ENCODE assay signal across 8 cellular contexts in genomic region chr5:142109356-142110045, GRCh38. TPM values are rescaled to one million over a fixed set of nuclear protein-coding genes. Genes with fewer than 3 reads are reported as not detected.
A peak's percentile ranks its signal among the peaks of the same experiment; 100 is the strongest.
DNase-seq lines count a peak whose midpoint lies in the region; ATAC-seq and TF ChIP-seq lines count a peak whose summit lies in the region.

No MANE protein-coding gene starts in this region.

- H3F3A ChIP-seq in GM23338 (replicated peaks; ENCODE audit: low read depth) (peaks cover 13% of the 10 kb centered on the region), SK-N-SH (replicated peaks; ENCODE audit: insufficient read depth) (peaks cover 7% of the 10 kb centered on the region)

- POLR2A ChIA-PET in SK-N-SH (lab: Yijun Ruan, JAX): interaction anchor here (0.5 to 1.2 kb wide), 4 partner anchors 45 to 141 kb away, joined by 3 read pairs; partner anchors contain the start of gene RNF14

- H3K27ac ChIP-seq in C4-2B (peak overlapping the region; percentile 81), GM23338 (ENCODE audit: low read depth) (no peak overlapping the region), SK-N-SH (ENCODE audit: low read depth in 2 of 2, low read length in 1 of 2) (peak overlapping the region; percentile 85 to 93), mesodermal cell (ENCODE audit: low read depth, low read length, severe bottlenecking) (peak overlapping the region; percentile 78), upper lobe of right lung (peak overlapping the region; percentile 95)

- TF ChIP-seq EP300 in SK-N-SH (IDR thresholded peaks at IDR 0.05; ENCODE audit: borderline replicate concordance in 1 of 2, low read depth in 1 of 2, low read length in 1 of 2): no peak

- ATAC-seq in GM23338: no peak; the same call in 2 of the 3 replicates
- no peak for ATAC-seq in upper lobe of right lung
- ATAC-seq in HG02588 (IDR thresholded peaks at IDR 0.05; ENCODE audit: unreplicated experiment): no peak

- H3K4me3 ChIP-seq in GM23338 (peak overlapping the region; percentile 73), SK-N-SH (ENCODE audit: low read depth in 2 of 2, low read length in 1 of 2) (peak overlapping the region; percentile 90 to 98), mesodermal cell (ENCODE audit: extremely low read depth, insufficient read depth, low read length, poor library complexity, severe bottlenecking) (peak overlapping the region; percentile 83), upper lobe of right lung (peak overlapping the region; percentile 82)

- peak overlapping the region; percentile 91 for H3K4me2 ChIP-seq in GM23338
- peak overlapping the region; percentile 95 for H3K4me2 ChIP-seq in SK-N-SH

- no peak for TF ChIP-seq RAD21 in SK-N-SH (IDR thresholded peaks at IDR 0.05; ENCODE audit: low read length)

- H3K9me2 ChIP-seq in GM23338 (ENCODE audit: insufficient read depth) (no peaks in the 10 kb centered on the region), SK-N-SH (no peaks in the 10 kb centered on the region)

- H3K36me3 ChIP-seq in GM23338 (ENCODE audit: insufficient read depth) (no peaks in the 10 kb centered on the region), SK-N-SH (replicated peaks in 1 of 2; ENCODE audit: control insufficient read depth in 1 of 2, insufficient read depth in 2 of 2, low read length in 1 of 2) (peaks cover 6 to 9% of the 10 kb centered on the region in 2 experiments), mesodermal cell (ENCODE audit: control insufficient read depth, insufficient read depth, low read length) (no peaks in the 10 kb centered on the region), upper lobe of right lung (no peaks in the 10 kb centered on the region)

- peaks cover 21% of the 10 kb centered on the region for H4K20me1 ChIP-seq in GM23338 (replicated peaks; ENCODE audit: insufficient read depth)
- H4K20me1 ChIP-seq in SK-N-SH (ENCODE audit: insufficient read depth): peaks cover 49% of the 10 kb centered on the region

- peaks cover 8% of the 10 kb centered on the region; the same call in 2 of the 3 replicates for H3K36me3 Mint-ChIP-seq in GM23338 (ENCODE audit: low read depth)

- no peak overlapping the region; the same call in 1 of the 2 replicates for H3K27ac Mint-ChIP-seq in GM23338

- peak overlapping the region; percentile 97 for H3K9ac ChIP-seq in SK-N-SH

- DNase-seq in GM23338 (ENCODE audit: low spot score): peak; percentile 46
- no peak for DNase-seq in SK-N-SH
- peak; percentile 44 for DNase-seq in effector CD4-positive, alpha-beta T cell
- DNase-seq in upper lobe of right lung: no peak
- DNase-seq in islet precursor cell: no peak

- no peak for TF ChIP-seq CTCF in C4-2B (conservative IDR thresholded peaks at IDR 0.05)
- no peak for TF ChIP-seq CTCF in GM23338 (conservative IDR thresholded peaks at IDR 0.05; ENCODE audit: low read depth in 2 of 2)
- no peak for TF ChIP-seq CTCF in SK-N-SH (IDR thresholded peaks at IDR 0.05)
- TF ChIP-seq CTCF in upper lobe of right lung (IDR thresholded peaks at IDR 0.05): no peak

- H3K79me2 ChIP-seq in GM23338 (replicated peaks; ENCODE audit: insufficient read depth) (peaks cover 55% of the 10 kb centered on the region), SK-N-SH (ENCODE audit: insufficient read depth) (peaks cover 57% of the 10 kb centered on the region)

- H3K9me3 Mint-ChIP-seq in GM23338: no peaks in the 10 kb centered on the region

- intact Hi-C loops in upper lobe of right lung (cut with DNase I): no loop called here

- H3K4me3 Mint-ChIP-seq in GM23338: peak overlapping the region; percentile 87

- H3K9me3 ChIP-seq in SK-N-SH: no peaks in the 10 kb centered on the region
- no peaks in the 10 kb centered on the region for H3K9me3 ChIP-seq in mesodermal cell (ENCODE audit: control insufficient read depth, low read length)
- no peaks in the 10 kb centered on the region for H3K9me3 ChIP-seq in upper lobe of right lung

- peaks cover 9% of the 10 kb centered on the region for H3K27me3 Mint-ChIP-seq in GM23338 (ENCODE audit: insufficient read depth, low read depth, poor library complexity)

- H2AFZ ChIP-seq in GM23338: peak overlapping the region; percentile 94
- H2AFZ ChIP-seq in SK-N-SH (ENCODE audit: low read depth): peak overlapping the region; percentile 64

- peaks cover 26% of the 10 kb centered on the region for H3K4me1 Mint-ChIP-seq in GM23338

- 1% methylated on average over 18 of the region's 18 CpGs for WGBS in SK-N-SH (ENCODE audit: low lambda C conversion rate)
- WGBS in mesodermal cell (ENCODE audit: insufficient coverage in 2 of 2), 2 experiments: 2 to 3% methylated on average over 8 to 13 of the region's 18 CpGs

- H3K27me3 ChIP-seq in GM23338 (ENCODE audit: insufficient read depth): peaks cover 34% of the 10 kb centered on the region
- no peaks in the 10 kb centered on the region for H3K27me3 ChIP-seq in SK-N-SH (ENCODE audit: insufficient read depth)
- no peaks in the 10 kb centered on the region for H3K27me3 ChIP-seq in upper lobe of right lung

- CTCF ChIA-PET in SK-N-SH (lab: Yijun Ruan, JAX): interaction anchor here (0.8 to 3.9 kb wide), 15 partner anchors 9 to 122 kb away, joined by 3 to 35 read pairs (median 4); partner anchors contain the start of gene GNPDA1

- H3K4me1 ChIP-seq in GM23338 (ENCODE audit: insufficient read depth) (peaks cover 29% of the 10 kb centered on the region), SK-N-SH (ENCODE audit: control insufficient read depth in 1 of 2, insufficient read depth in 2 of 2, low read depth in 1 of 2, low read length in 1 of 2) (peaks cover 5 to 12% of the 10 kb centered on the region in 2 experiments; a peak in 3 of 4 replicates), mesodermal cell (ENCODE audit: control insufficient read depth, insufficient read depth, low read length, poor library complexity, severe bottlenecking) (no peaks in the 10 kb centered on the region), upper lobe of right lung (peaks cover 22% of the 10 kb centered on the region)

TF ChIP-seq in GM23338, 12 proteins besides CTCF, POLR2A, EP300 and RAD21:
- no peak for TF ChIP-seq CREB1 (CRISPR knock-in tag; IDR thresholded peaks at IDR 0.05; ENCODE audit: low read depth)
- no peak for TF ChIP-seq NANOG (IDR thresholded peaks at IDR 0.05; ENCODE audit: borderline replicate concordance)

TF ChIP-seq in SK-N-SH, 30 proteins besides CTCF, POLR2A, EP300 and RAD21:
- TF ChIP-seq POLR2AphosphoS5 (IDR thresholded peaks at IDR 0.05; ENCODE audit: low read depth, low read length) (0 out of 2 replicates have a peak, but pooled peaks have one; percentile 9), SMC3 (IDR thresholded peaks at IDR 0.05; ENCODE audit: low read depth, low read length) (no peak), RFX5 (IDR thresholded peaks at IDR 0.05; ENCODE audit: low read length) (no peak), RXRA (IDR thresholded peaks at IDR 0.05; ENCODE audit: borderline replicate concordance, low read depth) (no peak)

RNA-seq across cellular contexts. Expression of gene NDFIP1, which starts 0.9 kb away (rescaled TPM):
- total RNA-seq in GM23338 (2014; rRNA removed; shearing (Covaris generic)): 38.1 and 45.0 TPM in 2 replicates
- polyA plus RNA-seq in GM23338 (2016; fragmentation: Nextera tagmentation; extraction: Ambion mirVana) (21.9 and 24.3 TPM in 2 replicates), SK-N-SH (2012; rRNA removed) (25.5 and 40.0 TPM in 2 replicates)
- polyA plus RNA-seq in SK-N-SH (2012; cell fraction: cytosol; rRNA removed): 41.1 and 41.8 TPM in 2 replicates
- 25.1 and 27.1 TPM in 2 replicates for polyA plus RNA-seq in SK-N-SH (2012; cell fraction: nucleus; rRNA removed)
- polyA plus RNA-seq in mesodermal cell (2013, experiment 1 of 2): 46.7 TPM
- 49.4 TPM for polyA plus RNA-seq in mesodermal cell (2013, experiment 2 of 2)
- total RNA-seq in upper lobe of right lung: 68.1 TPM

Comparison
In these comparisons a context has a peak if more than half of its experiments do, and no peak if none do; other contexts are left out.
1. DNase-seq: peak in GM23338 (single experiment) and effector CD4-positive, alpha-beta T cell (single experiment); none in SK-N-SH (single experiment), upper lobe of right lung (single experiment) and islet precursor cell (single experiment).
2. Peak in every context shown above with its lines, with median percentiles within 50 percentile points of each other: H3K4me3 ChIP-seq.